In the genomic region with DNA sequence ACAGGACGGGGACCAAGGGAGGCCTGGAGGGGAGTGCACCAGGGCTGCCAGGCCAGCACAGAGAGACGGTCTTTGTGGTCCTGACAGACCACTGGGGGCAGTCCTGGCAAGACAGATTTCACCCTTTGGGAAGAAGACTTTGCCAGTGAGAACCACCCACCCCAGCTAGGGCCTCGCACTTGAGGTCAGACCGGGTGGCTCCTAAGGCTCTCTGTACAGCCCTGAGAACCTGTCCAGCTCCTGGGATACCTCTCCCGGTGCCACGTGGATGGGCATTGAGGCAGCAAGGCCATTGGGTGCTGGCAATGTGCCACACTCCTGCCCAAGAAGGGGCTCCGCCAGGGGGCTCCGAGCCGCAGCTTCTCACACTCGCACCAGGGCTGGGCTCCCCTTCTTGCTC, we compare ENCODE assay signal across 1 cellular context.
TF ChIP-seq lines count a peak whose summit lies in the region.

No MANE protein-coding gene starts in this region.

TF ChIP-seq in GM12878, 131 proteins besides CTCF, POLR2A, EP300 and RAD21:
- no peak for TF ChIP-seq ZBED1 (IDR thresholded peaks at IDR 0.05; ENCODE audit: borderline replicate concordance)
- no peak for TF ChIP-seq ASH2L (IDR thresholded peaks at IDR 0.05; ENCODE audit: borderline replicate concordance, low read depth)
- TF ChIP-seq, protein P1, sequence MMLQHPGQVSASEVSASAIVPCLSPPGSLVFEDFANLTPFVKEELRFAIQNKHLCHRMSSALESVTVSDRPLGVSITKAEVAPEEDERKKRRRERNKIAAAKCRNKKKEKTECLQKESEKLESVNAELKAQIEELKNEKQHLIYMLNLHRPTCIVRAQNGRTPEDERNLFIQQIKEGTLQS (IDR thresholded peaks at IDR 0.05; ENCODE audit: borderline replicate concordance, extremely low read depth, low read depth, low read length): no peak
